Comparison of ENCODE assay signal across 7 cellular contexts in genomic region chr6:43346243-43346642, GRCh38. TPM values are rescaled to one million over a fixed set of nuclear protein-coding genes. Genes with fewer than 3 reads are reported as not detected.
"Had no signal": no experiment of that assay in that cellular context is flagged by ENCODE, and none has a peak within 500 bp of the region (broad histone marks: within the 10 kb centered on the region; RNA-seq: fewer than 3 reads in every experiment).

No MANE protein-coding gene starts in this region.

RNA-seq across cellular contexts. Expression of gene CRIP3, which starts 37.6 kb away (rescaled TPM):
- total RNA-seq: GM23248, H4, HFFc6 had no signal
- polyA plus RNA-seq: GM23248 had no signal

RNA-seq across cellular contexts. Expression of gene SLC22A7, which starts 48.2 kb away (rescaled TPM):
- total RNA-seq: GM23248, GM23338, H1, H4, H7, H9, HFFc6 had no signal
- polyA plus RNA-seq: GM23248, H1 had no signal
